ENCODE assay signal across 8 cellular contexts in the genomic region with DNA sequence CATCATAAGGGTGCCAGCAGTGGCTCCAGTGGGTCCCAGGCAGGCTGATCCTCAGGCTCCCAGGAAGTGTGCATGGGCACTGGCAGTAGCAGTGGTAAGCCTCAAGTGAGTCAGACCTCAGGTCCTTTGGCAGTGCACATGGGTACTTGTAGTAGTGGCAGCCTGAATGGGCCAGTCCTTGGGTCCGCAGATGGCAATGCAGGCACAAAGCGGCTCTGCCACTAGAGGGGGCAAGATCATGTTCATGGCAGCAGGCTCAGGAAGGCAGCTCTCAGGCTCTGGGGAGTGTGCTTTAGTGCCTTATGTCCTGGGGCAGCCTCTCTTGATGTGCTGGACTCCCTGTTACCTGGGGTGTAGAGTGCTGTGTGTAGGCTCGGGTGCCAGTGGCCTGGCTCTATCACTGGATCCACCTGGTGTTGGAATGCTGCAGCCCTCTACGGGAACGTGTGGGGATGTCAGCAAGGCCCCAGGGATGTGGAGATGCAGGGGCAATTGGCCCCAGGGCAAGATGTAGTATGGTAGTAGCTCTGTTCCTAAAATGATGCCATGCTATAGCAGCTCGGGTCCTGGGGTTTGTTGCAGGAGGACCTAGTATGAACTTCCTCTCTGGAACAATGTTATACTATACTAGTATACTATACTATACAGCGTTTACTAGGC. TPM values are rescaled to one million over a fixed set of nuclear protein-coding genes. Genes with fewer than 3 reads are reported as not detected.
A peak's percentile ranks its signal among the peaks of the same experiment; 100 is the strongest.
DNase-seq lines count a peak whose midpoint lies in the region; TF ChIP-seq lines count a peak whose summit lies in the region.

No MANE protein-coding gene starts in this region.

- 60 to 70% (median 66%) methylated on average over 3 to 7 of the region's 7 CpGs for WGBS in stomach, 5 donors

- H3K27ac ChIP-seq in effector memory CD4-positive, alpha-beta T cell (ENCODE audit: insufficient read depth, low read length, poor library complexity, severe bottlenecking): no peak overlapping the region
- no peak overlapping the region for H3K27ac ChIP-seq in stomach

- no peaks in the 10 kb centered on the region for H3K4me1 ChIP-seq in effector memory CD4-positive, alpha-beta T cell (ENCODE audit: control insufficient read depth, insufficient read depth, low read length, poor library complexity, severe bottlenecking)
- H3K4me1 ChIP-seq in stomach: peaks cover 0 to 7% (median 0%) of the 10 kb centered on the region in 4 donors

- no peak for TF ChIP-seq POLR2A in stomach (IDR thresholded peaks at IDR 0.05)

- TF ChIP-seq EP300 in stomach (IDR thresholded peaks at IDR 0.05): no peak

- no peak for DNase-seq in AG09309 (ENCODE audit: low read depth)
- DNase-seq in GM19240 (ENCODE audit: insufficient read length, low spot score): peak; percentile 32
- peak; percentile 40 for DNase-seq in NCI-H510A (lab: John Stamatoyannopoulos, UW)
- peak; percentile 41 to 52 for DNase-seq in activated CD4-positive, alpha-beta T cell treated with anti-CD3 and anti-CD28 coated beads for 4 hours
- DNase-seq in effector memory CD4-positive, alpha-beta T cell: peak; percentile 2 to 21 (median 9)
- DNase-seq in myocyte (ENCODE audit: low read depth): peak; percentile 63
- peak; percentile 85 for DNase-seq in stomach
- no peak for DNase-seq in epidermal melanocyte (ENCODE audit: insufficient read length, low spot score)

- H3K9me3 ChIP-seq in effector memory CD4-positive, alpha-beta T cell (ENCODE audit: control insufficient read depth, low read length): no peaks in the 10 kb centered on the region
- no peaks in the 10 kb centered on the region for H3K9me3 ChIP-seq in stomach

- TF ChIP-seq CTCF in AG09309 (IDR thresholded peaks at IDR 0.05; ENCODE audit: control insufficient read depth, insufficient read depth, low read depth, low read length, missing control alignments) (peak; percentile 87), stomach (IDR thresholded peaks at IDR 0.05) (peak in 5 of 7 experiments; percentile 37 to 60 (median 46))

- H3K4me3 ChIP-seq in AG09309 (ENCODE audit: control insufficient read depth, low read depth, low read length) (no peak overlapping the region), stomach (no peak overlapping the region)
- H3K4me3 ChIP-seq in effector memory CD4-positive, alpha-beta T cell (ENCODE audit: insufficient read depth, low read depth, low read length, poor library complexity, severe bottlenecking): no peak overlapping the region

- no peaks in the 10 kb centered on the region for H3K36me3 ChIP-seq in effector memory CD4-positive, alpha-beta T cell (ENCODE audit: control insufficient read depth, insufficient read depth, low read length)
- H3K36me3 ChIP-seq in stomach: peaks cover 0 to 49% (median 38%) of the 10 kb centered on the region in 4 donors

- intact Hi-C loops in stomach (cut with DNase I; ENCODE audit: low total_unique reads): no loop called here

- no peaks in the 10 kb centered on the region for H3K27me3 ChIP-seq in effector memory CD4-positive, alpha-beta T cell (replicated peaks; ENCODE audit: control insufficient read depth, insufficient read depth, low read length, poor library complexity, severe bottlenecking)
- H3K27me3 ChIP-seq in stomach: no peaks in the 10 kb centered on the region

RNA-seq across cellular contexts. Expression of a gene that starts 11.0 kb away (rescaled TPM):
- total RNA-seq in myocyte (not detected in 2 replicates), stomach (10 to 100 TPM in 4 of 5 donors, 1 to 10 TPM in 1; 5.8 to 78.1 (median 15.6) TPM)
- polyA plus RNA-seq in myocyte (2012): 0.16 TPM
- 100 to 1,000 TPM in 1 of 3 donors, 10 to 100 TPM in 2; 46.3 to 114 (median 48.8) TPM for polyA plus RNA-seq in stomach

RNA-seq across cellular contexts. Expression of a gene that starts 31.4 kb away (rescaled TPM):
- total RNA-seq in myocyte (20.1 and 27.1 TPM in 2 replicates), stomach (10 to 100 TPM in 4 of 5 donors, 1 to 10 TPM in 1; 9.6 to 49.0 (median 23.7) TPM)
- polyA plus RNA-seq in myocyte (2012): 9.0 TPM
- 10 to 100 TPM in 1 of 3 donors, 1 to 10 TPM in 2; 8.5 to 10.6 (median 9.6) TPM for polyA plus RNA-seq in stomach

RNA-seq across cellular contexts. Expression of a gene that starts 31.5 kb away (rescaled TPM):
- total RNA-seq in myocyte (5.7 and 7.2 TPM in 2 replicates), stomach (10 to 100 TPM in 3 of 5 donors, 1 to 10 TPM in 2; 5.5 to 31.7 (median 18.0) TPM)
- polyA plus RNA-seq in myocyte (2012): 3.2 TPM
- polyA plus RNA-seq in stomach: 1 to 10 TPM; 4.7 to 7.3 (median 7.2) TPM

RNA-seq across cellular contexts. Expression of a gene that starts 33.2 kb away (rescaled TPM):
- total RNA-seq in myocyte (41.0 and 50.5 TPM in 2 replicates), stomach (100 to 1,000 TPM in 1 of 5 donors, 10 to 100 TPM in 3, 1 to 10 TPM in 1; 3.2 to 101 (median 44.6) TPM)
- polyA plus RNA-seq in myocyte (2012): 12.6 TPM
- polyA plus RNA-seq in stomach: 10 to 100 TPM; 14.7 to 24.0 (median 18.6) TPM

Comparison
In these comparisons a context has a peak if more than half of its experiments do, and no peak if none do; other contexts are left out.
1. DNase-seq: peak in GM19240 (single experiment), NCI-H510A (single experiment), activated CD4-positive, alpha-beta T cell treated with anti-CD3 and anti-CD28 coated beads for 4 hours (2 of 2), effector memory CD4-positive, alpha-beta T cell (3 of 3), myocyte (single experiment) and stomach (single experiment); none in AG09309 (single experiment) and epidermal melanocyte (single experiment).